In genomic region chr6:16477367-16478149, GRCh38 we compare ENCODE assay signal across 17 cellular contexts.
DNase-seq lines count a peak whose midpoint lies in the region; ATAC-seq, FAIRE-seq and TF ChIP-seq lines count a peak whose summit lies in the region.
"Had no signal": no experiment of that assay in that cellular context is flagged by ENCODE, and none has a peak within 500 bp of the region (broad histone marks: within the 10 kb centered on the region; RNA-seq: fewer than 3 reads in every experiment).

No MANE protein-coding gene starts in this region.

- no peak for FAIRE-seq in GM12878 (lab: Jason Lieb, UNC)
- FAIRE-seq: keratinocyte had no signal

- H3K4me3 Mint-ChIP-seq in stimulated activated naive CD8-positive, alpha-beta T cell treated with anti-CD3 and anti-CD28 coated beads, Interleukin-15, Interleukin-2, amounts not matched to agents 100 ng/mL and 50 ng/mL, for 24 hours, result no peak overlapping the region
- H3K4me3 Mint-ChIP-seq in stimulated activated naive CD8-positive, alpha-beta T cell treated with anti-CD3 and anti-CD28 coated beads, Interleukin-15, amount 100 ng/mL, for 72 hours, result no peak overlapping the region
- H3K4me3 Mint-ChIP-seq: activated naive CD4-positive, alpha-beta T cell treated with anti-CD3 and anti-CD28 coated beads for 36 hours; T-cell had no signal

- 96% methylated on average over 12 of the region's 12 CpGs for WGBS in GM12878 (ENCODE audit: insufficient coverage, insufficient replicate concordance, low lambda C conversion rate, missing lambda C conversion rate)

- H3K27ac Mint-ChIP-seq in stimulated activated naive CD8-positive, alpha-beta T cell treated with anti-CD3 and anti-CD28 coated beads, Interleukin-15, Interleukin-2, amounts not matched to agents 100 ng/mL and 50 ng/mL, for 24 hours, result peak overlapping the region; percentile 29
- H3K27ac Mint-ChIP-seq in stimulated activated naive CD8-positive, alpha-beta T cell treated with anti-CD3 and anti-CD28 coated beads, Interleukin-15, amount 100 ng/mL, for 72 hours, result no peak overlapping the region
- H3K27ac Mint-ChIP-seq: activated naive CD4-positive, alpha-beta T cell treated with anti-CD3 and anti-CD28 coated beads for 36 hours; progenitor cell of endocrine pancreas had no signal

- H3K36me3 ChIP-seq in GM12878 (ENCODE audit: control insufficient read depth in 2 of 2, insufficient read depth in 2 of 2, low read length in 1 of 2), result peaks cover 0 to 8% of the 10 kb centered on the region in 2 experiments; a peak in 3 of 4 replicates
- no peaks in the 10 kb centered on the region for H3K36me3 ChIP-seq in right atrium auricular region
- no peaks in the 10 kb centered on the region; the same call in 1 of the 2 replicates for H3K36me3 ChIP-seq in PC-3 (ENCODE audit: low read depth, low read length)
- H3K36me3 ChIP-seq: suprapubic skin had no signal

- peaks cover 47% of the 10 kb centered on the region for H3K79me2 ChIP-seq in GM12878 (ENCODE audit: control insufficient read depth, insufficient read depth, low read length)
- no peaks in the 10 kb centered on the region for H3K79me2 ChIP-seq in PC-3 (ENCODE audit: low read length)

- H3K4me3 ChIP-seq in GM12878, result no peak overlapping the region
- no peak overlapping the region for H3K4me3 ChIP-seq in right atrium auricular region
- H3K4me3 ChIP-seq in PC-3 (ENCODE audit: low read length), result no peak overlapping the region
- H3K4me3 ChIP-seq: suprapubic skin had no signal

- SMC1A ChIA-PET in GM12878 (lab: Charles Lee; ENCODE audit: uncharacterized antibody, unreplicated experiment), result interaction anchor here (0.7 to 19.6 kb wide), 10 partner anchors 13 to 286 kb away, joined by 3 to 388 read pairs (median 12); no protein-coding TSS in a partner anchor

- intact Hi-C loops in GM12878 (cut with micrococcal nuclease; ENCODE audit: unreplicated experiment) (no loop called here), PC-3 (cut with micrococcal nuclease) (no loop called here)

- peaks cover 4% of the 10 kb centered on the region; the same call in 2 of the 3 replicates for H3K9me3 ChIP-seq in GM12878 (replicated peaks; ENCODE audit: control insufficient read depth, insufficient read depth, low read length)
- H3K9me3 ChIP-seq in right atrium auricular region, result no peaks in the 10 kb centered on the region
- no peaks in the 10 kb centered on the region; the same call in 1 of the 2 replicates for H3K9me3 ChIP-seq in PC-3 (ENCODE audit: low read length)
- H3K9me3 ChIP-seq: suprapubic skin had no signal

- BruUV-seq in GM12878 (replicated peaks; lab: Mats Ljungman, UMichigan) (no TSS peak), PC-3 (replicated peaks; lab: Mats Ljungman, UMichigan) (no TSS peak)

- POLR2A ChIA-PET in GM12878 (lab: Charles Lee) (interaction anchor here (1.3 to 13.5 kb wide), 3 partner anchors 12 to 57 kb away, joined by 4 to 256 read pairs (median 134); no protein-coding TSS in a partner anchor), PC-3 (lab: Charles Lee; ENCODE audit: unreplicated experiment) (no interaction called here)

- in situ Hi-C loops in GM12878 (cut with MboI) (no loop called here), G401 (cut with HindIII; ENCODE audit: low sequenced_read_pairs) (no loop called here)

- no peak for TF ChIP-seq POLR2A in GM12878 (IDR thresholded peaks at IDR 0.05; ENCODE audit: low read depth, low read length)

- CTCF ChIA-PET in GM12878 (lab: Yijun Ruan, JAX) (interaction anchor here (1.1 to 9.9 kb wide), 5 partner anchors 13 to 281 kb away, joined by 3 to 155 read pairs (median 10); no protein-coding TSS in a partner anchor), PC-3 (lab: Charles Lee) (no interaction called here)

- H3K9me2 ChIP-seq in PC-3 (replicated peaks; ENCODE audit: low read length), result no peaks in the 10 kb centered on the region

- peak overlapping the region; percentile 90 for H3K27ac ChIP-seq in GM12878 (ENCODE audit: control insufficient read depth, insufficient read depth)
- peak overlapping the region; percentile 69 to 83 for H3K27ac ChIP-seq in right atrium auricular region
- H3K27ac ChIP-seq in PC-3 (ENCODE audit: low read length), result no peak overlapping the region
- H3K27ac ChIP-seq: suprapubic skin had no signal

- DNase-seq in stimulated activated naive CD8-positive, alpha-beta T cell treated with anti-CD3 and anti-CD28 coated beads, Interleukin-15, amount 100 ng/mL, for 72 hours, result no peak
- DNase-seq in GM12878 (ENCODE audit: low read depth, low spot score) (no peak), right atrium auricular region (ENCODE audit: low spot score) (peak; percentile 77), PC-3 (no peak), G401 (ENCODE audit: low spot score) (no peak), AG20443 (ENCODE audit: low spot score) (no peak)
- no peak for DNase-seq in stimulated activated CD4-positive, alpha-beta T cell treated with anti-CD3 and anti-CD28 coated beads, Interleukin-1b, Interleukin-23, amount 100 ng/mL, for 48 hours
- DNase-seq: activated naive CD4-positive, alpha-beta T cell treated with anti-CD3 and anti-CD28 coated beads for 36 hours; caudate nucleus; Kasumi-1; NCI-H1436 treated with DMSO at 0.1 percent for 48 hours; NCI-H524 treated with DMSO at 0.1 percent for 48 hours; T-cell had no signal

- H2AFZ ChIP-seq in GM12878 (ENCODE audit: control insufficient read depth, low read depth, low read length) (no peak overlapping the region), PC-3 (ENCODE audit: low read length) (no peak overlapping the region)

- no peaks in the 10 kb centered on the region for H3K9me3 Mint-ChIP-seq in stimulated activated naive CD8-positive, alpha-beta T cell treated with anti-CD3 and anti-CD28 coated beads, Interleukin-15, Interleukin-2, amounts not matched to agents 100 ng/mL and 50 ng/mL, for 24 hours
- no peaks in the 10 kb centered on the region for H3K9me3 Mint-ChIP-seq in stimulated activated naive CD8-positive, alpha-beta T cell treated with anti-CD3 and anti-CD28 coated beads, Interleukin-15, amount 100 ng/mL, for 72 hours
- H3K9me3 Mint-ChIP-seq: activated naive CD4-positive, alpha-beta T cell treated with anti-CD3 and anti-CD28 coated beads for 36 hours had no signal

- no peak for TF ChIP-seq RAD21 in GM12878 (IDR thresholded peaks at IDR 0.05; ENCODE audit: insufficient read depth, low read depth, low read length)

- TF ChIP-seq CTCF in GM12878 (IDR thresholded peaks at IDR 0.05 in 2 of 3, conservative IDR thresholded peaks at IDR 0.05 in 1 of 3; ENCODE audit: control insufficient read depth in 2 of 3, extremely low read depth in 1 of 3, insufficient read depth in 1 of 3, low read depth in 3 of 3, low read length in 3 of 3), result no peak
- no peak for TF ChIP-seq CTCF in right atrium auricular region (IDR thresholded peaks at IDR 0.05)
- TF ChIP-seq CTCF in PC-3 (conservative IDR thresholded peaks at IDR 0.05; ENCODE audit: low read depth, low read length), result no peak

- H3K27me3 ChIP-seq in GM12878 (replicated peaks in 1 of 2; ENCODE audit: control insufficient read depth in 2 of 2, insufficient read depth in 2 of 2, low read length in 1 of 2) (no peaks in the 10 kb centered on the region), right atrium auricular region (no peaks in the 10 kb centered on the region), PC-3 (ENCODE audit: low read length) (no peaks in the 10 kb centered on the region)
- H3K27me3 ChIP-seq: suprapubic skin had no signal

- H3K4me1 Mint-ChIP-seq in stimulated activated naive CD8-positive, alpha-beta T cell treated with anti-CD3 and anti-CD28 coated beads, Interleukin-15, Interleukin-2, amounts not matched to agents 100 ng/mL and 50 ng/mL, for 24 hours (ENCODE audit: low read depth), result peaks cover 88% of the 10 kb centered on the region
- H3K4me1 Mint-ChIP-seq in stimulated activated naive CD8-positive, alpha-beta T cell treated with anti-CD3 and anti-CD28 coated beads, Interleukin-15, amount 100 ng/mL, for 72 hours, result peaks cover 89% of the 10 kb centered on the region

- H3K9ac ChIP-seq in GM12878 (ENCODE audit: control insufficient read depth, insufficient read depth, low read length), result no peak overlapping the region
- H3K9ac ChIP-seq in PC-3 (ENCODE audit: low read length), result no peak overlapping the region

- no peaks in the 10 kb centered on the region for H4K20me1 ChIP-seq in GM12878 (ENCODE audit: control insufficient read depth, insufficient read depth)
- H4K20me1 ChIP-seq in PC-3 (ENCODE audit: low read length), result no peaks in the 10 kb centered on the region

- TF ChIP-seq EP300 in GM12878 (IDR thresholded peaks at IDR 0.05; ENCODE audit: borderline replicate concordance in 1 of 2, control insufficient read depth in 1 of 2, low read depth in 2 of 2, low read length in 2 of 2), result no peak

- no peak overlapping the region for H3K4me2 ChIP-seq in GM12878 (ENCODE audit: control insufficient read depth, insufficient read depth)
- no peak overlapping the region for H3K4me2 ChIP-seq in PC-3 (ENCODE audit: low read length)

- H3F3A ChIP-seq in PC-3 (ENCODE audit: low read length, unreplicated experiment), result no peaks in the 10 kb centered on the region

- peaks cover 41% of the 10 kb centered on the region for H3K36me3 Mint-ChIP-seq in stimulated activated naive CD8-positive, alpha-beta T cell treated with anti-CD3 and anti-CD28 coated beads, Interleukin-15, Interleukin-2, amounts not matched to agents 100 ng/mL and 50 ng/mL, for 24 hours (ENCODE audit: low read depth)

- no peaks in the 10 kb centered on the region for H3K27me3 Mint-ChIP-seq in stimulated activated naive CD8-positive, alpha-beta T cell treated with anti-CD3 and anti-CD28 coated beads, Interleukin-15, Interleukin-2, amounts not matched to agents 100 ng/mL and 50 ng/mL, for 24 hours
- no peaks in the 10 kb centered on the region for H3K27me3 Mint-ChIP-seq in stimulated activated naive CD8-positive, alpha-beta T cell treated with anti-CD3 and anti-CD28 coated beads, Interleukin-15, amount 100 ng/mL, for 72 hours
- H3K27me3 Mint-ChIP-seq: progenitor cell of endocrine pancreas, T-cell had no signal

- RAD21 ChIA-PET in GM12878 (lab: Charles Lee; ENCODE audit: unreplicated experiment), result interaction anchor here (1.0 to 14.4 kb wide), 5 partner anchors 13 to 284 kb away, joined by 3 to 215 read pairs (median 66); partner anchors contain the start of gene ATXN1

- ATAC-seq in stimulated activated naive CD8-positive, alpha-beta T cell treated with anti-CD3 and anti-CD28 coated beads, Interleukin-15, amount 100 ng/mL, for 72 hours, result no peak
- ATAC-seq in GM12878 (no peak), PC-3 (no peak)
- ATAC-seq: T-cell had no signal

- peaks cover 64% of the 10 kb centered on the region for H3K4me1 ChIP-seq in GM12878 (ENCODE audit: control insufficient read depth, insufficient read depth, low read length)
- peaks cover 0 to 22% of the 10 kb centered on the region in 2 donors for H3K4me1 ChIP-seq in right atrium auricular region
- peaks cover 2% of the 10 kb centered on the region for H3K4me1 ChIP-seq in PC-3 (ENCODE audit: insufficient read depth, low read length)

TF ChIP-seq in GM12878, 131 proteins besides CTCF, POLR2A, EP300 and RAD21 (continues in another document):
- TF ChIP-seq NFYA (IDR thresholded peaks at IDR 0.05; ENCODE audit: borderline replicate concordance, low read depth, low read length), result no peak
